9 cellular contexts compared by ENCODE assay signal in the genomic region with DNA sequence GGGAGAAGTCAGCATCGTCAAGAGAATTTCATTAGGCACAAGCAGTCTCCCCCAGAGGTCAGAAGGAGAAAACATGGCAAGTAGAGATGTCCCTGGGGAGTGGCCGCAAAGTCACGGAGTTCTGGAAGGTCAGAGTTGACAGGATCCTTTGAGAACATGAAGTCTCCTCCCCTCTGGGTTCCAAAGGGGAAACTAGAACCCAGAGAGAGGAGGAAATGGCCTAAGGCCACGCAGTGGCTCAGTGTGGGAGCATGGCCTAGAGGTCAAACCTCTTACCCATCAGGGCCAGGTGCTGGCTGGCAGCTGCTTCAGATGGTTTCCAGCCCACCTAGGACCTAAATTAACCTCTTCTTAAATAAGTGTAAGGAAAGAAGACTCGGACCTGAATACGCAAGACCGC. TPM values are rescaled to one million over a fixed set of nuclear protein-coding genes. Genes with fewer than 3 reads are reported as not detected.
DNase-seq lines count a peak whose midpoint lies in the region; ATAC-seq and TF ChIP-seq lines count a peak whose summit lies in the region.
"Had no signal": no experiment of that assay in that cellular context is flagged by ENCODE, and none has a peak within 500 bp of the region (broad histone marks: within the 10 kb centered on the region; RNA-seq: fewer than 3 reads in every experiment).

No MANE protein-coding gene starts in this region.

- no peaks in the 10 kb centered on the region for H3K9me3 ChIP-seq in SK-N-MC (ENCODE audit: low read depth, low read length)
- no peaks in the 10 kb centered on the region for H3K9me3 ChIP-seq in gastrocnemius medialis

- no peak for TF ChIP-seq CTCF in gastrocnemius medialis (IDR thresholded peaks at IDR 0.05 in 4 of 5, conservative IDR thresholded peaks at IDR 0.05 in 1 of 5)

- TF ChIP-seq POLR2A in gastrocnemius medialis (IDR thresholded peaks at IDR 0.05): no peak

- ATAC-seq in GM21717 (IDR thresholded peaks at IDR 0.05; ENCODE audit: unreplicated experiment) (peak; percentile 5), gastrocnemius medialis (peak in 1 of 2 donors; percentile 19), HG02884 (IDR thresholded peaks at IDR 0.05; ENCODE audit: unreplicated experiment) (no peak)

- peaks cover 6 to 16% of the 10 kb centered on the region in 2 donors for H3K4me1 ChIP-seq in gastrocnemius medialis

- DNase-seq in SK-N-MC (ENCODE audit: low read depth, low spot score) (no peak), fibroblast of peridontal ligament (ENCODE audit: extremely low read depth) (peak; percentile 4), gastrocnemius medialis (no peak), ecto neural progenitor cell (ENCODE audit: low spot score) (no peak), COR-L47 (lab: John Stamatoyannopoulos, UW) (no peak), NOMO-1 (lab: John Stamatoyannopoulos, UW; ENCODE audit: unreplicated experiment in 2 of 2) (no peak)

- H3K36me3 ChIP-seq in SK-N-MC (ENCODE audit: insufficient read depth, low read length) (no peaks in the 10 kb centered on the region; the same call in 1 of the 2 replicates), gastrocnemius medialis (peaks cover 0 to 11% of the 10 kb centered on the region in 2 donors)

- in situ Hi-C loops in gastrocnemius medialis (cut with MboI; ENCODE audit: low sequenced_read_pairs in 4 of 4): loop anchor here in 3 of 4 donors (25.0 kb wide), 2 partner anchors 144 to 169 kb away; partner anchors contain the start of genes HCFC1 (in 2 of the 3), TMEM187 (in 2 of the 3), ARHGAP4 (in 1 of the 3) and NAA10 (in 1 of the 3)

- H3K4me3 ChIP-seq in SK-N-MC (peak overlapping the region; percentile 85), gastrocnemius medialis (peak overlapping the region; percentile 73 to 88 (median 78))

- intact Hi-C loops in gastrocnemius medialis (cut with DNase I; ENCODE audit: low total_unique reads): loop anchor here (5.0 to 10.0 kb wide), 3 partner anchors 108 to 582 kb away; partner anchors contain the start of genes EMD, FLNA and SLC6A8

- H3K27me3 ChIP-seq in gastrocnemius medialis: no peaks in the 10 kb centered on the region

- H3K9ac ChIP-seq in SK-N-MC (ENCODE audit: insufficient read length): peak overlapping the region; percentile 89

- H3K27ac ChIP-seq in SK-N-MC (no peak overlapping the region), gastrocnemius medialis (peak overlapping the region; percentile 93 to 98 (median 96))

RNA-seq across cellular contexts. Expression of gene IDH3G, which starts 0.9 kb away (rescaled TPM):
- 10 to 100 TPM; 79.8 to 92.7 (median 86.4) TPM for total RNA-seq in gastrocnemius medialis

RNA-seq across cellular contexts. Expression of gene SSR4, which starts 1.2 kb away (rescaled TPM):
- 100 to 1,000 TPM in 2 of 4 donors, 10 to 100 TPM in 2; 73.9 to 111 (median 93.4) TPM for total RNA-seq in gastrocnemius medialis

RNA-seq across cellular contexts. Expression of gene SRPK3, which starts 12.4 kb away (rescaled TPM):
- 10 to 100 TPM; 30.3 to 39.9 (median 33.8) TPM for total RNA-seq in gastrocnemius medialis
- total RNA-seq: activated CD8-positive, alpha-beta memory T cell treated with anti-CD3 and anti-CD28 coated beads for 36 hours had no signal

RNA-seq across cellular contexts. Expression of gene PLXNB3, which starts 29.2 kb away (rescaled TPM):
- total RNA-seq in gastrocnemius medialis: 1 to 10 TPM in 1 of 4 donors, under 1 TPM in 3; 0.10 to 1.1 (median 0.13) TPM

RNA-seq across cellular contexts. Expression of gene PDZD4, which starts 37.1 kb away (rescaled TPM):
- 1 to 10 TPM in 2 of 4 donors, under 1 TPM in 2; 0.59 to 2.2 (median 1.4) TPM for total RNA-seq in gastrocnemius medialis
